2 cellular contexts compared by ENCODE assay signal in the genomic region with DNA sequence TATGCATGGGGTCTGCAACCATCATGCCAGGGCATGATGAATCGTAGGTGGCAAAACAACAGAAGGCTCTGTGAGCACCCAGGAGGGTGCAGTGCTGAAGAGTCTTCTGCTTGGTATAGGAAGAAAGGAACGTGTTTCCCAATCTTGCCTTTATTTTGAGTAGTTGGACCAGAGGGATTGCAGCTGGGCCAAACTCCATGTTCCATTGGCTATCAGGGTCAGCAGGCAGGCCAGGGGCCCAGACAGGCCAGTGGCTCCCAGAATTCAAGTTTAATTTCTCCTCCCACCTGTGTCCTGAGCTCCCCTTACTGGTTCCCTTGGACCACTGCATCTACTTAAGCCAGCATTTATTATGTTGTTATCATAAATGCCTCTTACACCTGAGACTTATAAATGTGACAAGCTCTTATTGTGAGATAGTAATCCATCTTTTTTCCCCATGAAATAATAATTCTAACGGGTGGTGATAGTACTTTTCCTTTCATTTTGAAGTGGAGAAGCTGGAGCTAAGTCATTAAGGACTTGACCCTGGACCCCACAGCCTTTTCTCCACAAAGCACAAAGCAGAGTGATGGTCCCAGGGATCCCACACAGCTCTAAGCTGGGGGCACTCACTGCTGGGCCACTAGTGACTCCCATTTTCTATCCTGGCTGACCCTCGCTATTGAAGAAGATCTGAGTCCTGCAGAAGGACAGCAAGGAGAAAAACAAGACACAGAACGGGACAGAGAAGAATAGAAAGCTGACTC.
TF ChIP-seq lines count a peak whose summit lies in the region.

No MANE protein-coding gene starts in this region.

TF ChIP-seq in K562, 482 proteins besides CTCF, POLR2A, EP300 and RAD21:
- no peak for TF ChIP-seq LCOR (CRISPR knock-in tag; IDR thresholded peaks at IDR 0.05)
- no peak for TF ChIP-seq ZNF124 (CRISPR knock-in tag; IDR thresholded peaks at IDR 0.05)
- no peak for TF ChIP-seq SOX6 (IDR thresholded peaks at IDR 0.05)
- TF ChIP-seq, protein P1, sequence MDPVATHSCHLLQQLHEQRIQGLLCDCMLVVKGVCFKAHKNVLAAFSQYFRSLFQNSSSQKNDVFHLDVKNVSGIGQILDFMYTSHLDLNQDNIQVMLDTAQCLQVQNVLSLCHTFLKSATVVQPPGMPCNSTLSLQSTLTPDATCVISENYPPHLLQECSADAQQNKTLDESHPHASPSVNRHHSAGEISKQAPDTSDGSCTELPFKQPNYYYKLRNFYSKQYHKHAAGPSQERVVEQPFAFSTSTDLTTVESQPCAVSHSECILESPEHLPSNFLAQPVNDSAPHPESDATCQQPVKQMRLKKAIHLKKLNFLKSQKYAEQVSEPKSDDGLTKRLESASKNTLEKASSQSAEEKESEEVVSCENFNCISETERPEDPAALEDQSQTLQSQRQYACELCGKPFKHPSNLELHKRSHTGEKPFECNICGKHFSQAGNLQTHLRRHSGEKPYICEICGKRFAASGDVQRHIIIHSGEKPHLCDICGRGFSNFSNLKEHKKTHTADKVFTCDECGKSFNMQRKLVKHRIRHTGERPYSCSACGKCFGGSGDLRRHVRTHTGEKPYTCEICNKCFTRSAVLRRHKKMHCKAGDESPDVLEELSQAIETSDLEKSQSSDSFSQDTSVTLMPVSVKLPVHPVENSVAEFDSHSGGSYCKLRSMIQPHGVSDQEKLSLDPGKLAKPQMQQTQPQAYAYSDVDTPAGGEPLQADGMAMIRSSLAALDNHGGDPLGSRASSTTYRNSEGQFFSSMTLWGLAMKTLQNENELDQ (CRISPR knock-in tag; IDR thresholded peaks at IDR 0.05; ENCODE audit: borderline replicate concordance): no peak
- no peak for TF ChIP-seq RUNX1 (IDR thresholded peaks at IDR 0.05; ENCODE audit: low read depth)
- no peak for TF ChIP-seq TGIF2 (CRISPR knock-in tag; IDR thresholded peaks at IDR 0.05)
- TF ChIP-seq RBM15 (IDR thresholded peaks at IDR 0.05; ENCODE audit: insufficient read depth, low read length): no peak
- no peak for TF ChIP-seq EHMT2 (IDR thresholded peaks at IDR 0.05)
- TF ChIP-seq, protein P2, sequence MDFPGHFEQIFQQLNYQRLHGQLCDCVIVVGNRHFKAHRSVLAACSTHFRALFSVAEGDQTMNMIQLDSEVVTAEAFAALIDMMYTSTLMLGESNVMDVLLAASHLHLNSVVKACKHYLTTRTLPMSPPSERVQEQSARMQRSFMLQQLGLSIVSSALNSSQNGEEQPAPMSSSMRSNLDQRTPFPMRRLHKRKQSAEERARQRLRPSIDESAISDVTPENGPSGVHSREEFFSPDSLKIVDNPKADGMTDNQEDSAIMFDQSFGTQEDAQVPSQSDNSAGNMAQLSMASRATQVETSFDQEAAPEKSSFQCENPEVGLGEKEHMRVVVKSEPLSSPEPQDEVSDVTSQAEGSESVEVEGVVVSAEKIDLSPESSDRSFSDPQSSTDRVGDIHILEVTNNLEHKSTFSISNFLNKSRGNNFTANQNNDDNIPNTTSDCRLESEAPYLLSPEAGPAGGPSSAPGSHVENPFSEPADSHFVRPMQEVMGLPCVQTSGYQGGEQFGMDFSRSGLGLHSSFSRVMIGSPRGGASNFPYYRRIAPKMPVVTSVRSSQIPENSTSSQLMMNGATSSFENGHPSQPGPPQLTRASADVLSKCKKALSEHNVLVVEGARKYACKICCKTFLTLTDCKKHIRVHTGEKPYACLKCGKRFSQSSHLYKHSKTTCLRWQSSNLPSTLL (IDR thresholded peaks at IDR 0.05): no peak
- TF ChIP-seq, protein P3, sequence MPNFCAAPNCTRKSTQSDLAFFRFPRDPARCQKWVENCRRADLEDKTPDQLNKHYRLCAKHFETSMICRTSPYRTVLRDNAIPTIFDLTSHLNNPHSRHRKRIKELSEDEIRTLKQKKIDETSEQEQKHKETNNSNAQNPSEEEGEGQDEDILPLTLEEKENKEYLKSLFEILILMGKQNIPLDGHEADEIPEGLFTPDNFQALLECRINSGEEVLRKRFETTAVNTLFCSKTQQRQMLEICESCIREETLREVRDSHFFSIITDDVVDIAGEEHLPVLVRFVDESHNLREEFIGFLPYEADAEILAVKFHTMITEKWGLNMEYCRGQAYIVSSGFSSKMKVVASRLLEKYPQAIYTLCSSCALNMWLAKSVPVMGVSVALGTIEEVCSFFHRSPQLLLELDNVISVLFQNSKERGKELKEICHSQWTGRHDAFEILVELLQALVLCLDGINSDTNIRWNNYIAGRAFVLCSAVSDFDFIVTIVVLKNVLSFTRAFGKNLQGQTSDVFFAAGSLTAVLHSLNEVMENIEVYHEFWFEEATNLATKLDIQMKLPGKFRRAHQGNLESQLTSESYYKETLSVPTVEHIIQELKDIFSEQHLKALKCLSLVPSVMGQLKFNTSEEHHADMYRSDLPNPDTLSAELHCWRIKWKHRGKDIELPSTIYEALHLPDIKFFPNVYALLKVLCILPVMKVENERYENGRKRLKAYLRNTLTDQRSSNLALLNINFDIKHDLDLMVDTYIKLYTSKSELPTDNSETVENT (CRISPR knock-in tag; IDR thresholded peaks at IDR 0.05): no peak
- 0 out of 2 replicates have a peak, but pooled peaks have one; percentile 18 for TF ChIP-seq BRD4 (IDR thresholded peaks at IDR 0.05)
- TF ChIP-seq ELF2 (CRISPR knock-in tag; IDR thresholded peaks at IDR 0.05): 0 out of 2 replicates have a peak, but pooled peaks have one; percentile 5

TF ChIP-seq in GM12891, 5 proteins besides CTCF, POLR2A, EP300 and RAD21:
- TF ChIP-seq PAX5 (IDR thresholded peaks at IDR 0.05; ENCODE audit: insufficient read depth, low read length, severe bottlenecking): no peak
- TF ChIP-seq POLR2AphosphoS5 (IDR thresholded peaks at IDR 0.05; ENCODE audit: low read depth, low read length): no peak
- no peak for TF ChIP-seq TAF1 (IDR thresholded peaks at IDR 0.05; ENCODE audit: low read depth, low read length)
TF ChIP-seq in GM12891: peak in this region for 0.
